ENCODE assay signal across 1 cellular context in genomic region chr3:23915537-23916108, GRCh38.
TF ChIP-seq lines count a peak whose summit lies in the region.

No MANE protein-coding gene starts in this region.

TF ChIP-seq in HEK293, 187 proteins besides CTCF, POLR2A, EP300 and RAD21 (continued from another document and continues in another):
- TF ChIP-seq ZNF701 (tag by site-specific recombination; IDR thresholded peaks at IDR 0.05) (no peak), ZNF785 (tag by site-specific recombination; IDR thresholded peaks at IDR 0.05) (no peak), BCL11A (tag by site-specific recombination; IDR thresholded peaks at IDR 0.05; ENCODE audit: low read depth) (no peak), ZNF510 (tag by site-specific recombination; IDR thresholded peaks at IDR 0.05; ENCODE audit: insufficient replicate concordance) (no peak), MZF1 (tag by site-specific recombination; IDR thresholded peaks at IDR 0.05; ENCODE audit: borderline replicate concordance) (no peak), TRIM28 (IDR thresholded peaks at IDR 0.05; ENCODE audit: borderline replicate concordance, low read length) (no peak), ZNF239 (tag by site-specific recombination; IDR thresholded peaks at IDR 0.05) (no peak), ZNF664 (tag by site-specific recombination; IDR thresholded peaks at IDR 0.05) (no peak; the same call in 1 of the 2 replicates), ZNF169 (tag by site-specific recombination; IDR thresholded peaks at IDR 0.05) (no peak), ZNF157 (tag by site-specific recombination; IDR thresholded peaks at IDR 0.05) (no peak), PRDM2 (tag by site-specific recombination; IDR thresholded peaks at IDR 0.05; ENCODE audit: borderline replicate concordance) (no peak), ZNF366 (tag by site-specific recombination; conservative IDR thresholded peaks at IDR 0.05) (peak; percentile 89), ZNF221 (tag by site-specific recombination; IDR thresholded peaks at IDR 0.05; ENCODE audit: borderline replicate concordance) (no peak), ELK4 (IDR thresholded peaks at IDR 0.05; ENCODE audit: borderline replicate concordance, low read depth, low read length) (no peak), ZNF280C (tag by site-specific recombination; IDR thresholded peaks at IDR 0.05) (no peak), KLF10 (tag by site-specific recombination; IDR thresholded peaks at IDR 0.05) (no peak), ZBTB48 (tag by site-specific recombination; IDR thresholded peaks at IDR 0.05) (peak; percentile 76), HIC1 (tag by site-specific recombination; IDR thresholded peaks at IDR 0.05) (no peak), PRDM10 (tag by site-specific recombination; IDR thresholded peaks at IDR 0.05) (peak; percentile 72), ZNF394 (tag by site-specific recombination; IDR thresholded peaks at IDR 0.05; ENCODE audit: borderline replicate concordance) (peak; percentile 57; the same call in 1 of the 2 replicates), ZNF521 (tag by site-specific recombination; IDR thresholded peaks at IDR 0.05) (no peak), HOXC10 (CRISPR knock-in tag; IDR thresholded peaks at IDR 0.05) (no peak), ZNF132 (tag by site-specific recombination; IDR thresholded peaks at IDR 0.05; ENCODE audit: borderline replicate concordance) (no peak), ZFHX2 (tag by site-specific recombination; conservative IDR thresholded peaks at IDR 0.05) (no peak), ZNF202 (tag by site-specific recombination; IDR thresholded peaks at IDR 0.05; ENCODE audit: borderline replicate concordance) (no peak), ZNF404 (tag by site-specific recombination; IDR thresholded peaks at IDR 0.05) (no peak), HOXD13 (CRISPR knock-in tag; IDR thresholded peaks at IDR 0.05; ENCODE audit: borderline replicate concordance) (no peak), ZNF341 (tag by site-specific recombination; IDR thresholded peaks at IDR 0.05; ENCODE audit: low read depth) (peak; percentile 88), ZNF626 (tag by site-specific recombination; IDR thresholded peaks at IDR 0.05) (no peak), ZNF629 (tag by site-specific recombination; IDR thresholded peaks at IDR 0.05) (peak; percentile 99), ZNF2 (tag by site-specific recombination; IDR thresholded peaks at IDR 0.05) (peak; percentile 91), ZNF639 (tag by site-specific recombination; IDR thresholded peaks at IDR 0.05) (0 out of 2 replicates have a peak, but pooled peaks have one; percentile 60), AEBP2 (tag by site-specific recombination; IDR thresholded peaks at IDR 0.05; ENCODE audit: borderline replicate concordance) (no peak), ZSCAN4 (tag by site-specific recombination; IDR thresholded peaks at IDR 0.05) (0 out of 2 replicates have a peak, but pooled peaks have one; percentile 18), ZBTB44 (tag by site-specific recombination; IDR thresholded peaks at IDR 0.05) (no peak), ZBTB8A (tag by site-specific recombination; IDR thresholded peaks at IDR 0.05) (0 out of 2 replicates have a peak, but pooled peaks have one; percentile 10), FEZF1 (tag by site-specific recombination; IDR thresholded peaks at IDR 0.05) (peak; percentile 94), ZNF311 (tag by site-specific recombination; IDR thresholded peaks at IDR 0.05; ENCODE audit: borderline replicate concordance) (peak; percentile 17; the same call in 1 of the 2 replicates), ZNF747 (tag by site-specific recombination; IDR thresholded peaks at IDR 0.05) (no peak)
